In genomic region chr12:110281549-110282342, GRCh38 we compare ENCODE assay signal across 8 cellular contexts. TPM values are rescaled to one million over a fixed set of nuclear protein-coding genes. Genes with fewer than 3 reads are reported as not detected.
DNase-seq lines count a peak whose midpoint lies in the region; ATAC-seq and TF ChIP-seq lines count a peak whose summit lies in the region.

No MANE protein-coding gene starts in this region.

- H3F3A ChIP-seq in PC-9 (ENCODE audit: insufficient read depth, low read depth), result peaks cover 25% of the 10 kb centered on the region

- intact Hi-C loops in PC-9 (cut with micrococcal nuclease; ENCODE audit: unreplicated experiment), result loop anchor here (1.0 to 2.0 kb wide), 4 partner anchors 11 to 181 kb away; no protein-coding TSS in a partner anchor

- peaks cover 44% of the 10 kb centered on the region for H4K20me1 ChIP-seq in PC-9 (ENCODE audit: insufficient read depth)

- no TSS peak for BruUV-seq in PC-9 (replicated peaks; lab: Mats Ljungman, UMichigan)

- H2AFZ ChIP-seq in PC-9, result peak overlapping the region; percentile 81

- H3K4me2 ChIP-seq in PC-9, result peak overlapping the region; percentile 98

- H3K9me2 ChIP-seq in PC-9 (ENCODE audit: insufficient read depth), result no peaks in the 10 kb centered on the region

- ATAC-seq in GM19023 (IDR thresholded peaks at IDR 0.05; ENCODE audit: unreplicated experiment) (peak; percentile 32), HG03139 (IDR thresholded peaks at IDR 0.05; ENCODE audit: unreplicated experiment) (peak; percentile 32), thoracic aorta (ENCODE audit: insufficient number of reproducible peaks, low FRiP score, low read depth) (peak; percentile 6)

- H3K36me3 ChIP-seq in BJ (ENCODE audit: control insufficient read depth, insufficient read depth, low read length) (peaks cover 4% of the 10 kb centered on the region), PC-9 (ENCODE audit: low read depth) (peaks cover 41% of the 10 kb centered on the region), neutrophil (no peaks in the 10 kb centered on the region), thoracic aorta (no peaks in the 10 kb centered on the region)

- H3K27me3 ChIP-seq in BJ (ENCODE audit: control insufficient read depth, insufficient read depth, low read length) (no peaks in the 10 kb centered on the region), PC-9 (ENCODE audit: insufficient read depth, low read depth) (no peaks in the 10 kb centered on the region), neutrophil (peaks cover 13% of the 10 kb centered on the region), thoracic aorta (replicated peaks; ENCODE audit: insufficient read depth) (no peaks in the 10 kb centered on the region)

- no peak for DNase-seq in BJ (ENCODE audit: low read depth)
- DNase-seq in PC-9, result peak; percentile 50 to 53
- peak; percentile 35 for DNase-seq in activated effector memory CD4-positive, alpha-beta T cell treated with Interleukin-2 at 50 U/mL for 16 hours
- DNase-seq in fibroblast of villous mesenchyme (ENCODE audit: low read depth), result peak; percentile 75
- no peak for DNase-seq in thoracic aorta (ENCODE audit: low spot score)

- no peaks in the 10 kb centered on the region for H3K9me3 ChIP-seq in PC-9 (ENCODE audit: insufficient read depth, low read depth)
- no peaks in the 10 kb centered on the region for H3K9me3 ChIP-seq in neutrophil
- H3K9me3 ChIP-seq in thoracic aorta, result no peaks in the 10 kb centered on the region

- no peak for TF ChIP-seq CTCF in BJ (IDR thresholded peaks at IDR 0.05; ENCODE audit: insufficient read depth, low read depth, low read length)
- 0 out of 2 replicates have a peak, but pooled peaks have one; percentile 17 for TF ChIP-seq CTCF in PC-9 (conservative IDR thresholded peaks at IDR 0.05)
- no peak for TF ChIP-seq CTCF in fibroblast of villous mesenchyme (IDR thresholded peaks at IDR 0.05; ENCODE audit: insufficient read depth, low read depth, low read length)
- no peak for TF ChIP-seq CTCF in neutrophil (IDR thresholded peaks at IDR 0.05)
- TF ChIP-seq CTCF in thoracic aorta (IDR thresholded peaks at IDR 0.05), result no peak

- H3K4me1 ChIP-seq in PC-9 (replicated peaks; ENCODE audit: insufficient read depth) (peaks cover 33% of the 10 kb centered on the region), neutrophil (ENCODE audit: control insufficient read depth in 1 of 2, insufficient read depth in 1 of 2, low read depth in 1 of 2, low read length in 1 of 2) (peaks cover 30 to 39% of the 10 kb centered on the region in 2 experiments), thoracic aorta (ENCODE audit: control insufficient read depth in 1 of 2, low read depth in 2 of 2) (peaks cover 9 to 68% of the 10 kb centered on the region in 2 donors)

- H3K27ac ChIP-seq in PC-9, result peak overlapping the region; percentile 85
- H3K27ac ChIP-seq in neutrophil, result peak overlapping the region; percentile 96
- peak overlapping the region; percentile 93 to 97 for H3K27ac ChIP-seq in thoracic aorta

- CTCF ChIA-PET in BJ (lab: Yijun Ruan, JAX) (interaction anchor here (0.9 to 1.4 kb wide), 4 partner anchors 57 to 182 kb away, joined by 3 to 5 read pairs (median 4); no protein-coding TSS in a partner anchor), PC-9 (lab: Charles Lee) (no interaction called here)

- H3K4me3 ChIP-seq in BJ (ENCODE audit: low read depth, low read length) (peak overlapping the region; percentile 60), PC-9 (peak overlapping the region; percentile 96), fibroblast of villous mesenchyme (ENCODE audit: low read depth, low read length) (peak overlapping the region; percentile 88), neutrophil (ENCODE audit: low read depth in 1 of 2, low read length in 1 of 2) (peak overlapping the region; percentile 91 to 92), thoracic aorta (peak overlapping the region; percentile 93)

- POLR2A ChIA-PET in BJ (lab: Charles Lee) (interaction anchor here (0.5 to 2.1 kb wide), 2 partner anchors 57 to 153 kb away, joined by 4 to 10 read pairs; no protein-coding TSS in a partner anchor), PC-9 (lab: Charles Lee; ENCODE audit: unreplicated experiment) (interaction anchor here (0.6 to 1.2 kb wide), 3 partner anchors 9 to 150 kb away, joined by 3 to 11 read pairs (median 3); no protein-coding TSS in a partner anchor)

- peaks cover 52% of the 10 kb centered on the region for H3K79me2 ChIP-seq in PC-9 (ENCODE audit: low read depth)

RNA-seq across cellular contexts. Expression of gene ATP2A2, which starts 0.7 kb away (rescaled TPM):
- 145 and 267 TPM in 2 replicates for polyA plus RNA-seq in BJ (2011; rRNA removed)
- 147 and 235 TPM in 2 replicates for polyA minus RNA-seq in BJ (2011; rRNA and poly(A)+ RNA removed)
- total RNA-seq in PC-9 (2021) (127 and 154 TPM in 2 replicates), fibroblast of villous mesenchyme (221 and 247 TPM in 2 replicates), thoracic aorta (100 to 1,000 TPM; 226 to 290 TPM)

Comparison
In these comparisons a context has a peak if more than half of its experiments do, and no peak if none do; other contexts are left out.
1. DNase-seq: peak in PC-9 (2 of 2), activated effector memory CD4-positive, alpha-beta T cell treated with Interleukin-2 at 50 U/mL for 16 hours (single experiment) and fibroblast of villous mesenchyme (single experiment); none in BJ (single experiment) and thoracic aorta (single experiment).
2. Peak in every context shown above with its lines, with median percentiles within 50 percentile points of each other: H3K4me3 ChIP-seq, ATAC-seq and H3K27ac ChIP-seq.